ENCODE assay signal across 19 cellular contexts in genomic region chr19:42090687-42091086, GRCh38. TPM values are rescaled to one million over a fixed set of nuclear protein-coding genes. Genes with fewer than 3 reads are reported as not detected.
DNase-seq lines count a peak whose midpoint lies in the region; ATAC-seq and TF ChIP-seq lines count a peak whose summit lies in the region.
"Had no signal": no experiment of that assay in that cellular context is flagged by ENCODE, and none has a peak within 500 bp of the region (broad histone marks: within the 10 kb centered on the region; RNA-seq: fewer than 3 reads in every experiment).

No MANE protein-coding gene starts in this region.

- TF ChIP-seq CTCF in OCI-LY7 (conservative IDR thresholded peaks at IDR 0.05; ENCODE audit: low read length) (no peak), colonic mucosa (IDR thresholded peaks at IDR 0.05) (no peak)

- H3K4me3 ChIP-seq in CD4-positive, alpha-beta memory T cell (ENCODE audit: low read length in 2 of 2): no peak overlapping the region
- H3K4me3 ChIP-seq in OCI-LY7 (ENCODE audit: low read depth, low read length, poor library complexity, severe bottlenecking): no peak overlapping the region
- no peak overlapping the region for H3K4me3 ChIP-seq in colonic mucosa
- H3K4me3 ChIP-seq: HAP-1, heart left ventricle, lung had no signal

- intact Hi-C loops in CD4-positive, alpha-beta memory T cell (cut with micrococcal nuclease): no loop called here
- intact Hi-C loops in OCI-LY7 (cut with micrococcal nuclease; ENCODE audit: unreplicated experiment) (no loop called here), colonic mucosa (cut with DNase I) (no loop called here)

- peaks cover 22% of the 10 kb centered on the region for H3K36me3 ChIP-seq in CD4-positive, alpha-beta memory T cell (ENCODE audit: insufficient read depth, low read length)
- H3K36me3 ChIP-seq in OCI-LY7 (ENCODE audit: insufficient read depth, low read length) (peaks cover 58% of the 10 kb centered on the region), colonic mucosa (no peaks in the 10 kb centered on the region)
- H3K36me3 ChIP-seq: HAP-1 had no signal

- H3K27ac ChIP-seq in CD4-positive, alpha-beta memory T cell (ENCODE audit: low read depth, low read length): no peak overlapping the region
- H3K27ac ChIP-seq in OCI-LY7 (ENCODE audit: low read depth, low read length, poor library complexity, severe bottlenecking): no peak overlapping the region
- H3K27ac ChIP-seq in colonic mucosa: no peak overlapping the region
- H3K27ac ChIP-seq: heart left ventricle had no signal

- BruUV-seq in OCI-LY7 (replicated peaks; lab: Mats Ljungman, UMichigan): TSS peak; percentile 57

- POLR2A ChIA-PET in CD4-positive, alpha-beta memory T cell (lab: Charles Lee; ENCODE audit: partially characterized antibody): interaction anchor here (0.6 to 0.8 kb wide), 2 partner anchors 14 to 1805 kb away, joined by 4 read pairs; no protein-coding TSS in a partner anchor
- POLR2A ChIA-PET in OCI-LY7 (lab: Charles Lee): interaction anchor here (0.7 kb wide), 1 partner anchor 95 kb away, joined by 3 read pairs; no protein-coding TSS in a partner anchor

- H3K4me3 Mint-ChIP-seq in CD4-positive, alpha-beta memory T cell: peak overlapping the region in 4 of 8 donors; percentile 14 to 58 (median 42)
- peak overlapping the region in 4 of 5 donors; percentile 61 to 75 (median 68) for H3K4me3 Mint-ChIP-seq in immature natural killer cell
- H3K4me3 Mint-ChIP-seq: activated naive CD4-positive, alpha-beta T cell treated with anti-CD3 and anti-CD28 coated beads, Interleukin-2, amount 50 U/mL, for 24 hours; nephron progenitor cell had no signal

- H3K27ac Mint-ChIP-seq in CD4-positive, alpha-beta memory T cell: peak overlapping the region; percentile 59 to 85 (median 73)
- peak overlapping the region; percentile 71 to 89 (median 82) for H3K27ac Mint-ChIP-seq in immature natural killer cell
- H3K27ac Mint-ChIP-seq: activated naive CD4-positive, alpha-beta T cell treated with anti-CD3 and anti-CD28 coated beads, Interleukin-2, amount 50 U/mL, for 24 hours; nephron progenitor cell had no signal

- CTCF ChIA-PET in CD4-positive, alpha-beta memory T cell (lab: Charles Lee; ENCODE audit: partially characterized antibody): interaction anchor here (1.0 kb wide), 1 partner anchor 19 kb away, joined by 3 read pairs; no protein-coding TSS in a partner anchor
- CTCF ChIA-PET in OCI-LY7 (lab: Charles Lee; ENCODE audit: unreplicated experiment): no interaction called here

- H3K4me1 ChIP-seq in CD4-positive, alpha-beta memory T cell (ENCODE audit: insufficient read depth, low read length): peaks cover 8% of the 10 kb centered on the region
- H3K4me1 ChIP-seq in OCI-LY7 (ENCODE audit: insufficient read depth, low read length, poor library complexity, severe bottlenecking): peaks cover 35% of the 10 kb centered on the region
- H3K4me1 ChIP-seq in colonic mucosa: peaks cover 8% of the 10 kb centered on the region
- H3K4me1 ChIP-seq: HAP-1 had no signal

- no peak overlapping the region for H3K4me2 ChIP-seq in OCI-LY7 (ENCODE audit: low read length)

- H4K20me1 ChIP-seq in OCI-LY7 (ENCODE audit: insufficient read depth, low read length): no peaks in the 10 kb centered on the region

- no peaks in the 10 kb centered on the region for H3K79me2 ChIP-seq in OCI-LY7 (ENCODE audit: insufficient read depth, low read depth, low read length)

- peaks cover 15 to 31% of the 10 kb centered on the region in 2 donors for H3K36me3 Mint-ChIP-seq in CD4-positive, alpha-beta memory T cell
- H3K36me3 Mint-ChIP-seq in immature natural killer cell: peaks cover 9 to 17% (median 12%) of the 10 kb centered on the region in 3 donors

- no peaks in the 10 kb centered on the region for H3K27me3 Mint-ChIP-seq in CD4-positive, alpha-beta memory T cell
- peaks cover 3 to 9% (median 8%) of the 10 kb centered on the region in 3 donors for H3K27me3 Mint-ChIP-seq in immature natural killer cell (ENCODE audit: low read depth in 3 of 3)
- H3K27me3 Mint-ChIP-seq: activated naive CD4-positive, alpha-beta T cell treated with anti-CD3 and anti-CD28 coated beads, Interleukin-2, amount 50 U/mL, for 24 hours had no signal

- no peaks in the 10 kb centered on the region for H3K27me3 ChIP-seq in CD4-positive, alpha-beta memory T cell (ENCODE audit: insufficient read depth, low read length)
- no peaks in the 10 kb centered on the region for H3K27me3 ChIP-seq in colonic mucosa

- H3K9me3 Mint-ChIP-seq in CD4-positive, alpha-beta memory T cell: no peaks in the 10 kb centered on the region
- H3K9me3 Mint-ChIP-seq in immature natural killer cell: no peaks in the 10 kb centered on the region
- H3K9me3 Mint-ChIP-seq: activated naive CD4-positive, alpha-beta T cell treated with anti-CD3 and anti-CD28 coated beads, Interleukin-2, amount 50 U/mL, for 24 hours; nephron progenitor cell had no signal

- H3K9ac ChIP-seq in colonic mucosa (ENCODE audit: low read depth in 2 of 2, low read length in 2 of 2): no peak overlapping the region

- H3K9me3 ChIP-seq in CD4-positive, alpha-beta memory T cell (ENCODE audit: control insufficient read depth in 1 of 2, low read length in 2 of 2): no peaks in the 10 kb centered on the region
- H3K9me3 ChIP-seq in OCI-LY7 (ENCODE audit: low read length) (no peaks in the 10 kb centered on the region), colonic mucosa (no peaks in the 10 kb centered on the region)
- H3K9me3 ChIP-seq: HAP-1, heart left ventricle had no signal

- no peaks in the 10 kb centered on the region for H3K9me2 ChIP-seq in OCI-LY7 (ENCODE audit: insufficient read depth, low read length)

- peak; percentile 21 for DNase-seq in NCI-H1694 (lab: John Stamatoyannopoulos, UW)
- DNase-seq in NCI-H1694 treated with DMSO at 0.1 percent for 48 hours (lab: John Stamatoyannopoulos, UW): no peak
- DNase-seq in CD4-positive, alpha-beta memory T cell: peak in 2 of 5 donors; percentile 12 to 15
- DNase-seq in OCI-LY7 (ENCODE audit: low spot score): no peak
- DNase-seq in immature natural killer cell: peak; percentile 49 to 52 (median 52)
- DNase-seq in colonic mucosa: no peak
- DNase-seq: 8988T; activated CD8-positive, alpha-beta memory T cell treated with anti-CD3 and anti-CD28 coated beads, Interleukin-2, amount 50 U/mL, for 4 hours; DMS79; heart left ventricle; Kasumi-1; nephron progenitor cell; trophoblast cell had no signal

- H2AFZ ChIP-seq in OCI-LY7 (ENCODE audit: low read length): no peak overlapping the region

- ATAC-seq in GM21526 (IDR thresholded peaks at IDR 0.05; ENCODE audit: low FRiP score, unreplicated experiment): no peak
- ATAC-seq in GM18909 (IDR thresholded peaks at IDR 0.05; ENCODE audit: poor library complexity, unreplicated experiment): no peak
- ATAC-seq: heart left ventricle, Right ventricle myocardium inferior had no signal

- H3K4me1 Mint-ChIP-seq in CD4-positive, alpha-beta memory T cell: peaks cover 8 to 34% (median 17%) of the 10 kb centered on the region in 4 donors
- peaks cover 16 to 19% of the 10 kb centered on the region in 2 donors for H3K4me1 Mint-ChIP-seq in immature natural killer cell

RNA-seq across cellular contexts. Expression of gene ZNF574, which starts 14.7 kb away (rescaled TPM):
- 10 to 100 TPM; 25.1 to 26.0 TPM for total RNA-seq in CD4-positive, alpha-beta memory T cell
- 10 to 100 TPM; 14.8 to 24.6 TPM for polyA plus RNA-seq in CD4-positive, alpha-beta memory T cell
- 18.5 and 29.3 TPM in 2 replicates for total RNA-seq in OCI-LY7 (2014; rRNA removed; shearing (Covaris generic))
- total RNA-seq in OCI-LY7 (2022) (14.5 and 16.6 TPM in 2 replicates), colonic mucosa (10 to 100 TPM; 14.7 to 15.9 TPM)
- 10 to 100 TPM; 12.4 to 29.6 (median 20.3) TPM for polyA plus RNA-seq in immature natural killer cell

RNA-seq across cellular contexts. Expression of gene GRIK5, which starts 20.7 kb away (rescaled TPM):
- under 1 TPM; 0.12 to 0.17 TPM for total RNA-seq in CD4-positive, alpha-beta memory T cell
- polyA plus RNA-seq in CD4-positive, alpha-beta memory T cell: not detected
- 0.73 and 0.77 TPM in 2 replicates for total RNA-seq in OCI-LY7 (2014; rRNA removed; shearing (Covaris generic))
- total RNA-seq in OCI-LY7 (2022): 1.1 and 1.3 TPM in 2 replicates
- polyA plus RNA-seq in immature natural killer cell: not detected
- 1 to 10 TPM in 1 of 2 donors, under 1 TPM in 1; 0.62 to 2.3 TPM for total RNA-seq in colonic mucosa

RNA-seq across cellular contexts. Expression of gene POU2F2, which starts 41.6 kb away (rescaled TPM):
- 10 to 100 TPM; 68.5 to 69.3 TPM for total RNA-seq in CD4-positive, alpha-beta memory T cell
- polyA plus RNA-seq in CD4-positive, alpha-beta memory T cell: 10 to 100 TPM in 1 of 2 donors, 1 to 10 TPM in 1; 3.1 to 22.7 TPM
- total RNA-seq in OCI-LY7 (2014; rRNA removed; shearing (Covaris generic)): 28.6 and 33.5 TPM in 2 replicates
- total RNA-seq in OCI-LY7 (2022): 59.5 and 66.5 TPM in 2 replicates
- 10 to 100 TPM in 1 of 3 donors, 1 to 10 TPM in 2; 2.0 to 10.3 (median 2.1) TPM for polyA plus RNA-seq in immature natural killer cell
- total RNA-seq in colonic mucosa: 1 to 10 TPM; 2.1 to 4.0 TPM

Comparison
In these comparisons a context has a peak if more than half of its experiments do, and no peak if none do; other contexts are left out.
1. DNase-seq: peak in NCI-H1694 (single experiment) and immature natural killer cell (3 of 3); none in NCI-H1694 treated with DMSO at 0.1 percent for 48 hours (single experiment), OCI-LY7 (single experiment) and colonic mucosa (single experiment).
2. RNA of gene POU2F2, which starts 41.6 kb away (total RNA-seq): 68.5 to 69.3 TPM in CD4-positive, alpha-beta memory T cell and 28.6 to 66.5 TPM in OCI-LY7; 2.1 to 4.0 TPM in colonic mucosa; every median in the first group is over 4 times any median in the second.